In the genomic region with DNA sequence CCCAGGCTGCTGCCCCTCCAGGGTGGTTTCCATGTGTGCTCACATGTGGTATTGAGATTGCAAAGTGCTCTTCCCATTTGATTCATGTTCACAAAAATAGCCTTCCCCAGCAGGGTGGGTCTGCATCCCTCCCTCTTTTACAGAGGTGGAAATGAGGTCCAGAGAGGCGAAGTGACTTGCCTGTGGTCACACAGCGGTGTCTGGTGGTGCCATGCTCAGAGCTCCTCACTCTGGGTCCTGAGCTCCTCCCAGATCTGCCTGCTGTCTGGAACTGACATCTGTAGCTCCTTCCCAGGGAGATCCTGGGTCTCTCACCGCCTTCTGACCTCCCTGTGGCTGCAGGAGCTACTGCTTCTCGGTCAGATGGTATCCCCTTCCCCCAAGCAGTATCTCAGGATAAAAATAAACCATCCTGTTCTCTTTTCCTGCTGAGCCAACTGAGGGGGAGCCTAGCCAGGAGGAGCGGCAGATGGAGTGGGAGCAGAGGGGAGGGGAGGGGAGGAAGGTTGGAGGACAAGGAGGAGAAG, we compare ENCODE assay signal across 15 cellular contexts. TPM values are rescaled to one million over a fixed set of nuclear protein-coding genes. Genes with fewer than 3 reads are reported as not detected.
DNase-seq lines count a peak whose midpoint lies in the region; ATAC-seq, FAIRE-seq and TF ChIP-seq lines count a peak whose summit lies in the region.
"Had no signal": no experiment of that assay in that cellular context is flagged by ENCODE, and none has a peak within 500 bp of the region (broad histone marks: within the 10 kb centered on the region; RNA-seq: fewer than 3 reads in every experiment).

No MANE protein-coding gene starts in this region.

- H3K9me3 ChIP-seq in HepG2 (ENCODE audit: low read length): no peaks in the 10 kb centered on the region
- H3K9me3 ChIP-seq: colonic mucosa, HAP-1 had no signal

- intact Hi-C loops in HepG2 (cut with micrococcal nuclease; ENCODE audit: unreplicated experiment): no loop called here

- TF ChIP-seq CTCF in HepG2 (CRISPR knock-in tag; IDR thresholded peaks at IDR 0.05): no peak

- DNase-seq in DMS79 (lab: John Stamatoyannopoulos, UW) (peak; percentile 42), NCI-H446 treated with DMSO at 0.1 percent for 48 hours (lab: John Stamatoyannopoulos, UW) (peak; percentile 51), HepG2 (ENCODE audit: low spot score) (no peak), T-helper 2 cell (no peak), GM03348 (ENCODE audit: low spot score) (no peak), RCC 7860 (ENCODE audit: low spot score) (no peak)
- DNase-seq in activated CD4-positive, alpha-beta T cell treated with anti-CD3 and anti-CD28 coated beads for 1 hour: no peak
- DNase-seq: activated naive CD8-positive, alpha-beta T cell treated with anti-CD3 and anti-CD28 coated beads, Interleukin-2, amount 10 ng/mL, durations not matched to agents 7 days and 5 days; CD4-positive, CD25-positive, alpha-beta regulatory T cell; colonic mucosa; midbrain; NCI-H2081 treated with DMSO at 0.1 percent for 48 hours; stimulated activated CD4-positive, alpha-beta T cell treated with anti-CD3 and anti-CD28 coated beads, Interleukin-4, amount 100 ng/mL, for 1 hour had no signal

- ATAC-seq in GM18868 (IDR thresholded peaks at IDR 0.05; ENCODE audit: unreplicated experiment) (peak; percentile 45), HepG2 (no peak)

- H3K27me3 ChIP-seq in HepG2 (ENCODE audit: control insufficient read depth in 1 of 2, insufficient read depth in 2 of 2, low read length in 2 of 2): peaks cover 12 to 56% of the 10 kb centered on the region in 2 experiments; a peak in 4 of 5 replicates
- H3K27me3 ChIP-seq: colonic mucosa had no signal

- no peaks in the 10 kb centered on the region for H3K36me3 ChIP-seq in HepG2 (replicated peaks in 1 of 2; ENCODE audit: control insufficient read depth in 1 of 2, insufficient read depth in 2 of 2, low read length in 2 of 2)
- H3K36me3 ChIP-seq: colonic mucosa, HAP-1 had no signal

- H3K27ac ChIP-seq in HepG2 (ENCODE audit: extremely low read length, insufficient read depth, low read length): no peak overlapping the region
- H3K27ac ChIP-seq: colonic mucosa had no signal

- in situ Hi-C loops in HepG2 (cut with HindIII; ENCODE audit: extremely low pct_ligation_motif_present, low pct_unique_long_range_greater_than_20kb): no loop called here

- no peak overlapping the region for H3K9ac ChIP-seq in HepG2 (ENCODE audit: insufficient read depth, low read depth, low read length)

- TF ChIP-seq RAD21 in HepG2 (CRISPR knock-in tag; IDR thresholded peaks at IDR 0.05): no peak

- CTCF ChIA-PET in HepG2 (lab: Yijun Ruan, JAX; ENCODE audit: low intra/inter-chr PET ratio, low total read pairs): no interaction called here

- H2AFZ ChIP-seq in HepG2 (ENCODE audit: low read length): no peak overlapping the region

- H3K4me1 ChIP-seq in HepG2 (ENCODE audit: insufficient read depth, low read length): peaks cover 16% of the 10 kb centered on the region
- H3K4me1 ChIP-seq: colonic mucosa, HAP-1 had no signal

- POLR2A ChIA-PET in HepG2 (lab: Yijun Ruan, JAX): no interaction called here

- 10% methylated on average over 5 of the region's 5 CpGs for WGBS in HepG2 (ENCODE audit: low lambda C conversion rate)

- TF ChIP-seq EP300 in HepG2 (IDR thresholded peaks at IDR 0.05; ENCODE audit: low read depth in 2 of 2, low read length in 2 of 2) (no peak), HepG2 (CRISPR knock-in tag; IDR thresholded peaks at IDR 0.05; ENCODE audit: borderline replicate concordance) (no peak)

- no TSS peak for BruUV-seq in HepG2 (replicated peaks; lab: Mats Ljungman, UMichigan)

- H3K4me2 ChIP-seq in HepG2 (ENCODE audit: low read depth, low read length): no peak overlapping the region

- H3K79me2 ChIP-seq in HepG2 (ENCODE audit: insufficient read depth, low read length): no peaks in the 10 kb centered on the region

- FAIRE-seq in HepG2 (lab: Jason Lieb, UNC) (no peak), RCC 7860 (lab: Jason Lieb, UNC) (no peak)

- peaks cover 2% of the 10 kb centered on the region; the same call in 1 of the 2 replicates for H4K20me1 ChIP-seq in HepG2 (ENCODE audit: insufficient read depth, low read length)

- no peak overlapping the region for H3K4me3 ChIP-seq in HepG2 (replicated peaks in 1 of 3; ENCODE audit: insufficient read depth in 1 of 3, low read depth in 2 of 3, low read length in 3 of 3)
- H3K4me3 ChIP-seq: colonic mucosa, HAP-1 had no signal

- no peak for TF ChIP-seq POLR2A in HepG2 (IDR thresholded peaks at IDR 0.05; ENCODE audit: insufficient read depth in 1 of 2, low read depth in 2 of 2, low read length in 2 of 2)

TF ChIP-seq in HepG2, 621 proteins besides CTCF, POLR2A, EP300 and RAD21 (continues in another document):
- no peak for TF ChIP-seq DBP (CRISPR knock-in tag; IDR thresholded peaks at IDR 0.05; ENCODE audit: not compliant biosample characterization)
- no peak for TF ChIP-seq ZNF251 (CRISPR knock-in tag; IDR thresholded peaks at IDR 0.05)
- no peak for TF ChIP-seq SIN3A (IDR thresholded peaks at IDR 0.05; ENCODE audit: borderline replicate concordance, low read depth, low read length)
- no peak for TF ChIP-seq ZNF749 (CRISPR knock-in tag; IDR thresholded peaks at IDR 0.05; ENCODE audit: borderline replicate concordance)
- TF ChIP-seq TGIF2 (CRISPR knock-in tag; IDR thresholded peaks at IDR 0.05): no peak
- peak; percentile 92 for TF ChIP-seq ZNF768 (CRISPR knock-in tag; IDR thresholded peaks at IDR 0.05)
- no peak for TF ChIP-seq TCF7L2 (IDR thresholded peaks at IDR 0.05; ENCODE audit: low read depth, low read length)
- no peak for TF ChIP-seq PPARG (CRISPR knock-in tag; conservative IDR thresholded peaks at IDR 0.05)
- no peak for TF ChIP-seq GLI4 (CRISPR knock-in tag; IDR thresholded peaks at IDR 0.05; ENCODE audit: borderline replicate concordance)
- no peak for TF ChIP-seq SMC3 (IDR thresholded peaks at IDR 0.05; ENCODE audit: low read length)
- TF ChIP-seq ZNF552 (CRISPR knock-in tag; IDR thresholded peaks at IDR 0.05; ENCODE audit: borderline replicate concordance): no peak

RNA-seq across cellular contexts. Expression of gene CD40, which starts 11.9 kb away (rescaled TPM):
- 2.2 and 4.6 TPM in 2 replicates for total RNA-seq in HepG2 (2016; rRNA removed; fragmentation: Illumina TruSeq; extraction: Trizol)
- 1.6 and 2.0 TPM in 2 replicates for total RNA-seq in HepG2 (2016; cell fraction: cytosol; rRNA removed; fragmentation: Illumina TruSeq; extraction: Trizol; ENCODE audit: low read depth)
- total RNA-seq in HepG2 (2016; cell fraction: insoluble cytoplasmic fraction; rRNA removed; fragmentation: Illumina TruSeq; extraction: Trizol): 2.5 and 4.5 TPM in 2 replicates
- total RNA-seq in HepG2 (2016; cell fraction: membrane; rRNA removed; fragmentation: Illumina TruSeq; extraction: Trizol): 2.7 and 3.4 TPM in 2 replicates
- total RNA-seq in HepG2 (2016; cell fraction: nucleus; rRNA removed; fragmentation: Illumina TruSeq; extraction: Trizol): 4.5 and 5.3 TPM in 2 replicates
- 13.4 TPM in 2 replicates for polyA plus RNA-seq in HepG2 (2011; rRNA removed)
- 10.3 and 14.5 TPM in 2 replicates for polyA plus RNA-seq in HepG2 (2011; cell fraction: cytosol; rRNA removed)
- 11.5 and 13.3 TPM in 2 replicates for polyA plus RNA-seq in HepG2 (2011; cell fraction: nucleus; rRNA removed)
- 5.5 and 6.2 TPM in 2 replicates for polyA plus RNA-seq in HepG2 (2012)
- polyA plus RNA-seq in HepG2 (2016; cell fraction: cytosol; fragmentation: Illumina TruSeq; extraction: Trizol; ENCODE audit: low read depth): 1.8 and 2.2 TPM in 2 replicates
- polyA plus RNA-seq in HepG2 (2016; cell fraction: insoluble cytoplasmic fraction; fragmentation: Illumina TruSeq; extraction: Trizol; ENCODE audit: low read depth): 2.2 and 2.6 TPM in 2 replicates
- polyA plus RNA-seq in HepG2 (2016; cell fraction: membrane; fragmentation: Illumina TruSeq; extraction: Trizol; ENCODE audit: low read depth): 1.6 and 2.6 TPM in 2 replicates
- 7.9 and 9.2 TPM in 2 replicates for polyA plus RNA-seq in HepG2 (2016; cell fraction: nucleus; fragmentation: Illumina TruSeq; extraction: Trizol; ENCODE audit: insufficient read depth, low read depth)
- polyA minus RNA-seq in HepG2 (2011; rRNA and poly(A)+ RNA removed; ENCODE audit: low replicate concordance): 0.70 and 6.5 TPM in 2 replicates
- polyA minus RNA-seq in HepG2 (2011; cell fraction: cytosol; rRNA and poly(A)+ RNA removed): 3.3 and 4.0 TPM in 2 replicates
- 4.8 and 5.8 TPM in 2 replicates for polyA minus RNA-seq in HepG2 (2011; cell fraction: nucleus; rRNA and poly(A)+ RNA removed)

RNA-seq across cellular contexts. Expression of gene NCOA5, which starts 40.3 kb away (rescaled TPM):
- total RNA-seq in HepG2 (2016; rRNA removed; fragmentation: Illumina TruSeq; extraction: Trizol): 28.4 and 37.7 TPM in 2 replicates
- total RNA-seq in HepG2 (2016; cell fraction: cytosol; rRNA removed; fragmentation: Illumina TruSeq; extraction: Trizol; ENCODE audit: low read depth): 5.3 and 5.8 TPM in 2 replicates
- 27.1 and 29.5 TPM in 2 replicates for total RNA-seq in HepG2 (2016; cell fraction: insoluble cytoplasmic fraction; rRNA removed; fragmentation: Illumina TruSeq; extraction: Trizol)
- 12.8 and 13.5 TPM in 2 replicates for total RNA-seq in HepG2 (2016; cell fraction: membrane; rRNA removed; fragmentation: Illumina TruSeq; extraction: Trizol)
- total RNA-seq in HepG2 (2016; cell fraction: nucleus; rRNA removed; fragmentation: Illumina TruSeq; extraction: Trizol): 18.5 and 23.8 TPM in 2 replicates
- 16.5 and 17.5 TPM in 2 replicates for polyA plus RNA-seq in HepG2 (2011; rRNA removed)
- polyA plus RNA-seq in HepG2 (2011; cell fraction: cytosol; rRNA removed): 11.8 and 14.3 TPM in 2 replicates
- 22.9 and 23.8 TPM in 2 replicates for polyA plus RNA-seq in HepG2 (2011; cell fraction: nucleus; rRNA removed)
- polyA plus RNA-seq in HepG2 (2012): 17.3 and 18.5 TPM in 2 replicates
- polyA plus RNA-seq in HepG2 (2016; cell fraction: cytosol; fragmentation: Illumina TruSeq; extraction: Trizol; ENCODE audit: low read depth): 3.4 and 3.9 TPM in 2 replicates
- polyA plus RNA-seq in HepG2 (2016; cell fraction: insoluble cytoplasmic fraction; fragmentation: Illumina TruSeq; extraction: Trizol; ENCODE audit: low read depth): 39.8 and 50.1 TPM in 2 replicates
- polyA plus RNA-seq in HepG2 (2016; cell fraction: membrane; fragmentation: Illumina TruSeq; extraction: Trizol; ENCODE audit: low read depth): 9.4 and 9.8 TPM in 2 replicates
- polyA plus RNA-seq in HepG2 (2016; cell fraction: nucleus; fragmentation: Illumina TruSeq; extraction: Trizol; ENCODE audit: insufficient read depth, low read depth): 57.0 and 60.2 TPM in 2 replicates
- polyA minus RNA-seq in HepG2 (2011; rRNA and poly(A)+ RNA removed; ENCODE audit: low replicate concordance): 16.8 and 41.9 TPM in 2 replicates
- 10.9 and 12.0 TPM in 2 replicates for polyA minus RNA-seq in HepG2 (2011; cell fraction: cytosol; rRNA and poly(A)+ RNA removed)
- 17.4 TPM in 2 replicates for polyA minus RNA-seq in HepG2 (2011; cell fraction: nucleus; rRNA and poly(A)+ RNA removed)

Comparison
In these comparisons a context has a peak if more than half of its experiments do, and no peak if none do; other contexts are left out.
1. DNase-seq: peak in DMS79 (single experiment) and NCI-H446 treated with DMSO at 0.1 percent for 48 hours (single experiment); none in HepG2 (single experiment), T-helper 2 cell (0 of 5), GM03348 (single experiment), activated CD4-positive, alpha-beta T cell treated with anti-CD3 and anti-CD28 coated beads for 1 hour (single experiment) and RCC 7860 (single experiment).